1 cellular context compared by ENCODE assay signal in genomic region chr3:147408180-147409105, GRCh38.
TF ChIP-seq lines count a peak whose summit lies in the region.

No MANE protein-coding gene starts in this region.

TF ChIP-seq in HEK293, 187 proteins besides CTCF, POLR2A, EP300 and RAD21 (continued from another document):
- TF ChIP-seq, protein P1, sequence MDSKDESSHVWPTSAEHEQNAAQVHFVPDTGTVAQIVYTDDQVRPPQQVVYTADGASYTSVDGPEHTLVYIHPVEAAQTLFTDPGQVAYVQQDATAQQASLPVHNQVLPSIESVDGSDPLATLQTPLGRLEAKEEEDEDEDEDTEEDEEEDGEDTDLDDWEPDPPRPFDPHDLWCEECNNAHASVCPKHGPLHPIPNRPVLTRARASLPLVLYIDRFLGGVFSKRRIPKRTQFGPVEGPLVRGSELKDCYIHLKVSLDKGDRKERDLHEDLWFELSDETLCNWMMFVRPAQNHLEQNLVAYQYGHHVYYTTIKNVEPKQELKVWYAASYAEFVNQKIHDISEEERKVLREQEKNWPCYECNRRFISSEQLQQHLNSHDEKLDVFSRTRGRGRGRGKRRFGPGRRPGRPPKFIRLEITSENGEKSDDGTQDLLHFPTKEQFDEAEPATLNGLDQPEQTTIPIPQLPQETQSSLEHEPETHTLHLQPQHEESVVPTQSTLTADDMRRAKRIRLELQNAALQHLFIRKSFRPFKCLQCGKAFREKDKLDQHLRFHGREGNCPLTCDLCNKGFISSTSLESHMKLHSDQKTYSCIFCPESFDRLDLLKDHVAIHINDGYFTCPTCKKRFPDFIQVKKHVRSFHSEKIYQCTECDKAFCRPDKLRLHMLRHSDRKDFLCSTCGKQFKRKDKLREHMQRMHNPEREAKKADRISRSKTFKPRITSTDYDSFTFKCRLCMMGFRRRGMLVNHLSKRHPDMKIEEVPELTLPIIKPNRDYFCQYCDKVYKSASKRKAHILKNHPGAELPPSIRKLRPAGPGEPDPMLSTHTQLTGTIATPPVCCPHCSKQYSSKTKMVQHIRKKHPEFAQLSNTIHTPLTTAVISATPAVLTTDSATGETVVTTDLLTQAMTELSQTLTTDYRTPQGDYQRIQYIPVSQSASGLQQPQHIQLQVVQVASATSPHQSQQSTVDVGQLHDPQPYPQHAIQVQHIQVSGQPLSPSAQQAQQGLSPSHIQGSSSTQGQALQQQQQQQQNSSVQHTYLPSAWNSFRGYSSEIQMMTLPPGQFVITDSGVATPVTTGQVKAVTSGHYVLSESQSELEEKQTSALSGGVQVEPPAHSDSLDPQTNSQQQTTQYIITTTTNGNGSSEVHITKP (tag by site-specific recombination; IDR thresholded peaks at IDR 0.05), result no peak
- TF ChIP-seq KLF8 (tag by site-specific recombination; IDR thresholded peaks at IDR 0.05), result no peak
- TF ChIP-seq MEIS1 (CRISPR knock-in tag; IDR thresholded peaks at IDR 0.05; ENCODE audit: borderline replicate concordance), result no peak
- no peak for TF ChIP-seq ZNF776 (tag by site-specific recombination; IDR thresholded peaks at IDR 0.05; ENCODE audit: borderline replicate concordance)
- no peak for TF ChIP-seq ZNF777 (tag by site-specific recombination; IDR thresholded peaks at IDR 0.05; ENCODE audit: borderline replicate concordance)
- no peak for TF ChIP-seq SP3 (tag by site-specific recombination; IDR thresholded peaks at IDR 0.05)
- TF ChIP-seq ZNF629 (tag by site-specific recombination; IDR thresholded peaks at IDR 0.05), result no peak
- no peak for TF ChIP-seq PATZ1 (tag by site-specific recombination; IDR thresholded peaks at IDR 0.05)
- TF ChIP-seq, protein P2, sequence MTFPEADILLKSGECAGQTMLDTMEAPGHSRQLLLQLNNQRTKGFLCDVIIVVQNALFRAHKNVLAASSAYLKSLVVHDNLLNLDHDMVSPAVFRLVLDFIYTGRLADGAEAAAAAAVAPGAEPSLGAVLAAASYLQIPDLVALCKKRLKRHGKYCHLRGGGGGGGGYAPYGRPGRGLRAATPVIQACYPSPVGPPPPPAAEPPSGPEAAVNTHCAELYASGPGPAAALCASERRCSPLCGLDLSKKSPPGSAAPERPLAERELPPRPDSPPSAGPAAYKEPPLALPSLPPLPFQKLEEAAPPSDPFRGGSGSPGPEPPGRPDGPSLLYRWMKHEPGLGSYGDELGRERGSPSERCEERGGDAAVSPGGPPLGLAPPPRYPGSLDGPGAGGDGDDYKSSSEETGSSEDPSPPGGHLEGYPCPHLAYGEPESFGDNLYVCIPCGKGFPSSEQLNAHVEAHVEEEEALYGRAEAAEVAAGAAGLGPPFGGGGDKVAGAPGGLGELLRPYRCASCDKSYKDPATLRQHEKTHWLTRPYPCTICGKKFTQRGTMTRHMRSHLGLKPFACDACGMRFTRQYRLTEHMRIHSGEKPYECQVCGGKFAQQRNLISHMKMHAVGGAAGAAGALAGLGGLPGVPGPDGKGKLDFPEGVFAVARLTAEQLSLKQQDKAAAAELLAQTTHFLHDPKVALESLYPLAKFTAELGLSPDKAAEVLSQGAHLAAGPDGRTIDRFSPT (tag by site-specific recombination; IDR thresholded peaks at IDR 0.05), result no peak
TF ChIP-seq in HEK293: peak in this region for 0.
